12 cellular contexts compared by ENCODE assay signal in the genomic region with DNA sequence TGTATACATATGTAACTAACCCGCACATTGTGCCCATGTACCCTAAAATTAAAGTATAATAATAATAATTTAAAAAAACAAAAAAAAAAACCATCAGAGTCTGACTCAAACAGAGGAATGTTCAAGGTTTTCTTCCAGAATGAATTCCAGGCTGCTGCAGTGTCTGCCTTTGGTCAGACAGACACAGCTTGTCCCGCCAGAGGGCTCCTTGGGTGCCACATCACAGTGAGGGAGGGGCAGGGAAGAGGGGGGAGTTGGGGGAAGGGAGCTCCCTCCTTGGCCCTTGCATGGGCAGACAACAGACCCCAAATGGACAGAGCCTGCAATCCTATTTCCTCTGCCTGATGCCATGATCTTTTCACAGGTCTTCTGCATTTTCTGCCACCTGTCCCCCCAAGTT. TPM values are rescaled to one million over a fixed set of nuclear protein-coding genes. Genes with fewer than 3 reads are reported as not detected.
DNase-seq lines count a peak whose midpoint lies in the region; ATAC-seq and TF ChIP-seq lines count a peak whose summit lies in the region.
"Had no signal": no experiment of that assay in that cellular context is flagged by ENCODE, and none has a peak within 500 bp of the region (broad histone marks: within the 10 kb centered on the region; RNA-seq: fewer than 3 reads in every experiment).

No MANE protein-coding gene starts in this region.

- H4K12ac ChIP-seq in trophoblast cell (ENCODE audit: low read depth, low read length) = no peak overlapping the region

- POLR2A ChIA-PET in AG04450 (lab: Yijun Ruan, JAX) = interaction anchor here (0.7 kb wide), 1 partner anchor 15 kb away, joined by 3 read pairs; no protein-coding TSS in a partner anchor

- no peak overlapping the region for H2AFZ ChIP-seq in trophoblast cell (ENCODE audit: insufficient read depth, low read length, poor library complexity)
- H2AFZ ChIP-seq: parathyroid adenoma had no signal

- H3K9me3 ChIP-seq in AG04450 (ENCODE audit: control insufficient read depth, insufficient read depth, low read length) (0 out of 2 replicates have a peak, but pooled peaks cover 3% of the 10 kb centered on the region), trophoblast cell (ENCODE audit: insufficient read depth, low read depth, low read length) (no peaks in the 10 kb centered on the region)
- H3K9me3 ChIP-seq: BLaER1 treated with 17β-estradiol and CSF1 and Interleukin-3, amounts not matched to agents 10 nM and 100 nM had no signal

- no peak overlapping the region for H3K18ac ChIP-seq in trophoblast cell (ENCODE audit: low read length)

- H3K4me3 ChIP-seq in AG04450 (ENCODE audit: low read depth, low read length) (no peak overlapping the region), trophoblast cell (ENCODE audit: low read depth, low read length) (no peak overlapping the region)
- H3K4me3 ChIP-seq: BLaER1 treated with 17β-estradiol and CSF1 and Interleukin-3, amounts not matched to agents 10 nM and 100 nM had no signal

- H4K91ac ChIP-seq in trophoblast cell (ENCODE audit: low read depth, low read length) = peak overlapping the region; percentile 75

- H3K4me1 ChIP-seq in trophoblast cell (ENCODE audit: control insufficient read depth in 1 of 2, insufficient read depth in 2 of 2, low read length in 2 of 2) = peaks cover 16 to 23% of the 10 kb centered on the region in 2 experiments
- H3K4me1 ChIP-seq: parathyroid adenoma had no signal

- H3K4ac ChIP-seq in trophoblast cell (ENCODE audit: low read depth, low read length) = no peak overlapping the region

- no peak overlapping the region for H3K9ac ChIP-seq in trophoblast cell (ENCODE audit: low read length)
- H3K9ac ChIP-seq: BLaER1 treated with 17β-estradiol and CSF1 and Interleukin-3, amounts not matched to agents 10 nM and 100 nM; parathyroid adenoma had no signal

- H3K79me1 ChIP-seq in trophoblast cell (ENCODE audit: low read length) = peaks cover 11% of the 10 kb centered on the region

- H3K27me3 ChIP-seq in AG04450 (ENCODE audit: control insufficient read depth, insufficient read depth, low read length) (no peaks in the 10 kb centered on the region), trophoblast cell (ENCODE audit: insufficient read depth, low read length) (no peaks in the 10 kb centered on the region)
- H3K27me3 ChIP-seq: BLaER1 treated with 17β-estradiol and CSF1 and Interleukin-3, amounts not matched to agents 10 nM and 100 nM had no signal

- peaks cover 7 to 26% of the 10 kb centered on the region in 2 experiments for H3K36me3 ChIP-seq in trophoblast cell (ENCODE audit: control insufficient read depth in 1 of 2, insufficient read depth in 2 of 2, low read length in 2 of 2)

- no peaks in the 10 kb centered on the region for H3K79me2 ChIP-seq in trophoblast cell (ENCODE audit: control insufficient read depth, insufficient read depth, low read length, poor library complexity)
- H3K79me2 ChIP-seq: parathyroid adenoma had no signal

- H3K14ac ChIP-seq in trophoblast cell (ENCODE audit: low read length) = no peak overlapping the region

- H3K23ac ChIP-seq in trophoblast cell (ENCODE audit: low read length) = no peak overlapping the region

- peak overlapping the region; percentile 74 for H2BK5ac ChIP-seq in trophoblast cell (ENCODE audit: low read depth, low read length, poor library complexity)

- no peak overlapping the region for H3K4me2 ChIP-seq in trophoblast cell (ENCODE audit: low read length)
- H3K4me2 ChIP-seq: BLaER1 treated with 17β-estradiol and CSF1 and Interleukin-3, amounts not matched to agents 10 nM and 100 nM had no signal

- H3K27ac ChIP-seq in AG04450 (ENCODE audit: low read depth, low read length) = no peak overlapping the region
- H3K27ac ChIP-seq in trophoblast cell (ENCODE audit: low read depth, low read length) = peak overlapping the region; percentile 81
- H3K27ac ChIP-seq: BLaER1 treated with 17β-estradiol and CSF1 and Interleukin-3, amounts not matched to agents 10 nM and 100 nM; parathyroid adenoma had no signal

- no peak overlapping the region for H2AK5ac ChIP-seq in trophoblast cell (ENCODE audit: low read length)

- CTCF ChIA-PET in AG04450 (lab: Charles Lee) = interaction anchor here (0.6 to 0.7 kb wide), 3 partner anchors 14 to 51 kb away, joined by 4 to 10 read pairs (median 5); no protein-coding TSS in a partner anchor

- H4K8ac ChIP-seq in trophoblast cell (ENCODE audit: low read depth, low read length) = no peak overlapping the region

- ATAC-seq in SK-N-SH treated with all-trans-retinoic acid at 6 μM for 48 hours = peak; percentile 84
- ATAC-seq in Right ventricle myocardium superior (ENCODE audit: poor library complexity) = peak; percentile 50
- no peak for ATAC-seq in HG03175 (IDR thresholded peaks at IDR 0.05; ENCODE audit: unreplicated experiment)
- ATAC-seq: activated CD4-positive, CD25-positive, alpha-beta regulatory T cell treated with anti-CD3 and anti-CD28 coated beads, Interleukin-2, amount 50 U/mL, for 24 hours had no signal

- DNase-seq in AG04450 (ENCODE audit: low read depth, low spot score) (no peak), Right ventricle myocardium superior (no peak), trophoblast cell (no peak), cerebellar nuclear complex (lab: John Stamatoyannopoulos, UW) (no peak), OCI-M2 (lab: John Stamatoyannopoulos, UW; ENCODE audit: unreplicated experiment) (no peak), NCI-H748 treated with DMSO at 0.1 percent for 48 hours (lab: John Stamatoyannopoulos, UW) (no peak)
- DNase-seq: NCI-H1417 treated with DMSO at 0.1 percent for 48 hours had no signal

- H2BK12ac ChIP-seq in trophoblast cell (ENCODE audit: low read length) = no peak overlapping the region

- H2BK120ac ChIP-seq in trophoblast cell (ENCODE audit: insufficient read depth, low read length, poor library complexity) = no peak overlapping the region

- peak; percentile 21; the same call in 1 of the 2 replicates for TF ChIP-seq CTCF in AG04450 (IDR thresholded peaks at IDR 0.05; ENCODE audit: low read depth, low read length)

- intact Hi-C loops in Right ventricle myocardium superior (cut with DNase I) = no loop called here

- no CpG with 5 or more reads among the region's 2 CpGs for WGBS in trophoblast cell (ENCODE audit: extremely low coverage, insufficient coverage, insufficient read length)

TF ChIP-seq in SK-N-SH treated with all-trans-retinoic acid at 6 μM for 48 hours, 23 proteins besides CTCF, POLR2A, EP300 and RAD21 (continues in another document):
- TF ChIP-seq ZNF565 (CRISPR knock-in tag; conservative IDR thresholded peaks at IDR 0.05; ENCODE audit: low read depth) = no peak
- TF ChIP-seq PPARA (CRISPR knock-in tag; IDR thresholded peaks at IDR 0.05; ENCODE audit: borderline replicate concordance) = no peak
- TF ChIP-seq BACH2 (CRISPR knock-in tag; IDR thresholded peaks at IDR 0.05; ENCODE audit: borderline replicate concordance) = no peak
- no peak for TF ChIP-seq POU6F1 (CRISPR knock-in tag; IDR thresholded peaks at IDR 0.05; ENCODE audit: borderline replicate concordance, low read depth)
- TF ChIP-seq ISL1 (CRISPR knock-in tag; IDR thresholded peaks at IDR 0.05) = no peak
- TF ChIP-seq OSR1 (CRISPR knock-in tag; IDR thresholded peaks at IDR 0.05) = no peak
- TF ChIP-seq CSDC2 (CRISPR knock-in tag; IDR thresholded peaks at IDR 0.05) = no peak
- no peak for TF ChIP-seq TCF4 (CRISPR knock-in tag; IDR thresholded peaks at IDR 0.05; ENCODE audit: borderline replicate concordance)
- no peak for TF ChIP-seq ZC3H10 (CRISPR knock-in tag; IDR thresholded peaks at IDR 0.05)
- no peak for TF ChIP-seq TOX (CRISPR knock-in tag; IDR thresholded peaks at IDR 0.05; ENCODE audit: borderline replicate concordance)
- no peak for TF ChIP-seq CREB5 (CRISPR knock-in tag; IDR thresholded peaks at IDR 0.05; ENCODE audit: low read depth)
- TF ChIP-seq PATZ1 (CRISPR knock-in tag; IDR thresholded peaks at IDR 0.05; ENCODE audit: borderline replicate concordance) = no peak

RNA-seq across cellular contexts. Expression of gene ITGB5, which starts 36.5 kb away (rescaled TPM):
- polyA plus RNA-seq in AG04450 (2011; rRNA removed) = 127 and 207 TPM in 2 replicates
- 165 and 221 TPM in 2 replicates for polyA minus RNA-seq in AG04450 (2011; rRNA and poly(A)+ RNA removed)
- 112 TPM for total RNA-seq in Right ventricle myocardium superior
- 121 and 127 TPM in 2 replicates for polyA plus RNA-seq in trophoblast cell (2013)
